ENCODE assay signal across 22 cellular contexts in genomic region chr3:188925376-188925775, GRCh38.
"Had no signal": no experiment of that assay in that cellular context is flagged by ENCODE, and none has a peak within 500 bp of the region (broad histone marks: within the 10 kb centered on the region; RNA-seq: fewer than 3 reads in every experiment).

No MANE protein-coding gene starts in this region.

- ATAC-seq: HepG2 had no signal

- H3K27ac ChIP-seq: SJSA1, SK-N-MC had no signal

- H3K4me3 ChIP-seq: MG63, SJSA1, SK-N-MC had no signal

- H3K36me3 ChIP-seq: MG63, SJSA1 had no signal

- DNase-seq: IMR-90, Karpas-422, KG1, MG63, NCI-H1092, NCI-H1105 treated with DMSO at 0.1 percent for 48 hours, NCI-H1417 treated with DMSO at 0.1 percent for 48 hours, NCI-H146, NCI-H187, NCI-H2029, NCI-H2081 treated with DMSO at 0.1 percent for 48 hours, NCI-H2227 treated with DMSO at 0.1 percent for 48 hours, NCI-H446, NCI-H524, NCI-H526 treated with DMSO at 0.1 percent for 48 hours, NCI-H748 treated with DMSO at 0.1 percent for 48 hours, Right ventricle myocardium superior, RPMI8226, SIG-M5 had no signal

- H3K9me3 ChIP-seq: MG63, SJSA1 had no signal
